17 cellular contexts compared by ENCODE assay signal in genomic region chr20:1471242-1471641, GRCh38. TPM values are rescaled to one million over a fixed set of nuclear protein-coding genes. Genes with fewer than 3 reads are reported as not detected.
DNase-seq lines count a peak whose midpoint lies in the region; ATAC-seq, FAIRE-seq and TF ChIP-seq lines count a peak whose summit lies in the region.
"Had no signal": no experiment of that assay in that cellular context is flagged by ENCODE, and none has a peak within 500 bp of the region (broad histone marks: within the 10 kb centered on the region; RNA-seq: fewer than 3 reads in every experiment).

No MANE protein-coding gene starts in this region.

- H3K9me2 ChIP-seq in HCT116 (ENCODE audit: insufficient read depth): no peaks in the 10 kb centered on the region

- H3K4me3 ChIP-seq in A549 (no peak overlapping the region), HCT116 (replicated peaks in 1 of 2; ENCODE audit: low read depth in 1 of 2, low read length in 2 of 2) (no peak overlapping the region), astrocyte (ENCODE audit: insufficient read depth, low read depth, low read length) (no peak overlapping the region)

- ATAC-seq in A549: no peak
- ATAC-seq in HCT116: no peak
- no peak for ATAC-seq in memory B cell (ENCODE audit: low read depth)
- no peak for ATAC-seq in Right ventricle myocardium inferior
- no peak for ATAC-seq in HG02571 (IDR thresholded peaks at IDR 0.05; ENCODE audit: unreplicated experiment)

- TF ChIP-seq POLR2A in A549 (IDR thresholded peaks at IDR 0.05; ENCODE audit: low read length) (no peak), HCT116 (IDR thresholded peaks at IDR 0.05; ENCODE audit: borderline replicate concordance, extremely low read depth, insufficient read depth, insufficient read length) (no peak), GM12891 (IDR thresholded peaks at IDR 0.05; ENCODE audit: low read depth, low read length) (no peak)

- no peak for TF ChIP-seq RAD21 in A549 (conservative IDR thresholded peaks at IDR 0.05 in 1 of 2, IDR thresholded peaks at IDR 0.05 in 1 of 2)
- TF ChIP-seq RAD21 in HCT116 (IDR thresholded peaks at IDR 0.05; ENCODE audit: low read depth): no peak

- H3K9ac ChIP-seq in HCT116 (ENCODE audit: low read length) (no peak overlapping the region), astrocyte (ENCODE audit: low read length) (peak overlapping the region; percentile 82)

- DNase-seq in A549 (ENCODE audit: low read depth in 1 of 2, low spot score in 1 of 2) (no peak), HCT116 (ENCODE audit: low read depth, low spot score) (no peak), astrocyte (ENCODE audit: low read depth) (no peak), memory B cell (ENCODE audit: low spot score in 2 of 2) (no peak), kidney tubule cell (ENCODE audit: low spot score) (no peak), GM12891 (ENCODE audit: insufficient read length, low spot score) (no peak), Right ventricle myocardium inferior (ENCODE audit: missing footprints) (no peak)
- DNase-seq: CD4-positive, alpha-beta T cell; DMS79 treated with DMSO at 0.1 percent for 48 hours; NCI-H1048; NCI-H345; NCI-H526 treated with DMSO at 0.1 percent for 48 hours; SHP77 had no signal

- WGBS in A549 (ENCODE audit: missing lambda C conversion rate): 87% methylated on average over 2 of the region's 2 CpGs

- no TSS peak for BruUV-seq in HCT116 (replicated peaks; lab: Mats Ljungman, UMichigan)

- no peaks in the 10 kb centered on the region for H3K27me3 ChIP-seq in HCT116 (ENCODE audit: insufficient read depth, low read length)
- no peaks in the 10 kb centered on the region for H3K27me3 ChIP-seq in astrocyte (ENCODE audit: insufficient read depth, low read length)

- no peaks in the 10 kb centered on the region for H3K36me3 Mint-ChIP-seq in astrocyte (ENCODE audit: low read depth, unreplicated experiment)
- H3K36me3 Mint-ChIP-seq in memory B cell: no peaks in the 10 kb centered on the region

- H3K4me1 ChIP-seq in A549 (peaks cover 36% of the 10 kb centered on the region), HCT116 (ENCODE audit: control insufficient read depth in 1 of 2, insufficient read depth in 2 of 2, low read length in 2 of 2) (peaks cover 3 to 33% of the 10 kb centered on the region in 2 experiments; a peak in 3 of 4 replicates), astrocyte (ENCODE audit: insufficient read depth, low read length) (peaks cover 21% of the 10 kb centered on the region)

- CTCF ChIA-PET in A549 (lab: Yijun Ruan, JAX): interaction anchor here (0.6 to 12.5 kb wide), 3 partner anchors 29 to 260 kb away, joined by 3 to 306 read pairs (median 4); no protein-coding TSS in a partner anchor
- CTCF ChIA-PET in HCT116 (lab: Charles Lee): no interaction called here

- TF ChIP-seq EP300 in A549 (IDR thresholded peaks at IDR 0.05): no peak

- H3K27ac ChIP-seq in A549: peak overlapping the region in 1 of 2 experiments; percentile 79; a peak in 3 of 6 replicates
- no peak overlapping the region for H3K27ac ChIP-seq in HCT116 (ENCODE audit: low read depth, low read length)
- peak overlapping the region; percentile 98 for H3K27ac ChIP-seq in astrocyte (ENCODE audit: low read depth, low read length)

- RAD21 ChIA-PET in HCT116 (lab: Charles Lee; ENCODE audit: low non-redundant PET in 1 of 2, low total read pairs in 2 of 2, uncharacterized antibody in 2 of 2, unreplicated experiment in 2 of 2): no interaction called here

- peaks cover 1% of the 10 kb centered on the region; the same call in 1 of the 2 replicates for H3K79me2 ChIP-seq in HCT116 (ENCODE audit: insufficient read depth, low read length)
- peaks cover 3% of the 10 kb centered on the region for H3K79me2 ChIP-seq in astrocyte (ENCODE audit: insufficient read depth, low read length)

- H3K9me3 ChIP-seq in A549 (no peaks in the 10 kb centered on the region), HCT116 (ENCODE audit: control insufficient read depth in 1 of 2, insufficient read depth in 1 of 2, low read depth in 1 of 2, low read length in 2 of 2) (no peaks in the 10 kb centered on the region), astrocyte (ENCODE audit: insufficient read depth, low read depth, low read length) (no peaks in the 10 kb centered on the region)

- FAIRE-seq in A549 (lab: Jason Lieb, UNC): no peak
- no peak for FAIRE-seq in astrocyte (lab: Jason Lieb, UNC)
- no peak for FAIRE-seq in GM12891 (lab: Jason Lieb, UNC)
- FAIRE-seq: A204.1, D721Med, G401.6 had no signal

- H4K20me1 ChIP-seq in HCT116 (ENCODE audit: insufficient read depth) (no peaks in the 10 kb centered on the region), astrocyte (ENCODE audit: insufficient read depth, low read length) (no peaks in the 10 kb centered on the region)

- H3K9me3 Mint-ChIP-seq in astrocyte (ENCODE audit: unreplicated experiment) (no peaks in the 10 kb centered on the region), memory B cell (no peaks in the 10 kb centered on the region)
- H3K9me3 Mint-ChIP-seq: CD4-positive, alpha-beta T cell had no signal

- H3K4me1 Mint-ChIP-seq in astrocyte (ENCODE audit: low read depth, unreplicated experiment) (peaks cover 31% of the 10 kb centered on the region), memory B cell (peaks cover 41% of the 10 kb centered on the region)

- H3K27ac Mint-ChIP-seq in astrocyte (ENCODE audit: unreplicated experiment) (no peak overlapping the region), memory B cell (peak overlapping the region; percentile 83)
- H3K27ac Mint-ChIP-seq: CD4-positive, alpha-beta T cell had no signal

- TF ChIP-seq CTCF in A549 (IDR thresholded peaks at IDR 0.05): no peak
- TF ChIP-seq CTCF in HCT116 (IDR thresholded peaks at IDR 0.05 in 2 of 3, conservative IDR thresholded peaks at IDR 0.05 in 1 of 3; ENCODE audit: borderline replicate concordance in 1 of 3, insufficient read depth in 1 of 3, low read depth in 2 of 3, low read length in 2 of 3): no peak
- TF ChIP-seq CTCF in astrocyte (IDR thresholded peaks at IDR 0.05; ENCODE audit: insufficient read depth, low read depth, low read length): no peak

- H3K4me2 ChIP-seq in A549 (peak overlapping the region; percentile 91; the same call in 2 of the 3 replicates), HCT116 (ENCODE audit: low read length) (no peak overlapping the region), astrocyte (ENCODE audit: low read length) (peak overlapping the region; percentile 81)

- H2AFZ ChIP-seq in HCT116 (ENCODE audit: low read depth, low read length, poor library complexity, severe bottlenecking): peak overlapping the region; percentile 70
- H2AFZ ChIP-seq in astrocyte (ENCODE audit: low read depth, low read length): no peak overlapping the region

- H3K4me3 Mint-ChIP-seq in astrocyte (ENCODE audit: unreplicated experiment) (no peak overlapping the region), memory B cell (no peak overlapping the region)
- H3K4me3 Mint-ChIP-seq: CD4-positive, alpha-beta T cell had no signal

- POLR2A ChIA-PET in A549 (lab: Yijun Ruan, JAX): no interaction called here
- POLR2A ChIA-PET in HCT116 (lab: Charles Lee): no interaction called here

- H3K27me3 Mint-ChIP-seq in astrocyte (ENCODE audit: low read depth, unreplicated experiment) (peaks cover 2% of the 10 kb centered on the region), memory B cell (peaks cover 3% of the 10 kb centered on the region)

- H3K36me3 ChIP-seq in HCT116 (ENCODE audit: control insufficient read depth in 1 of 2, insufficient read depth in 2 of 2, low read length in 2 of 2): no peaks in the 10 kb centered on the region
- no peaks in the 10 kb centered on the region for H3K36me3 ChIP-seq in astrocyte (ENCODE audit: insufficient read depth, low read length)

- intact Hi-C loops in HCT116 (cut with micrococcal nuclease) (loop anchor here (5.0 kb wide), 1 partner anchor 306 kb away; no protein-coding TSS in a partner anchor), Right ventricle myocardium inferior (cut with DNase I) (no loop called here)

TF ChIP-seq in A549, 52 proteins besides CTCF, POLR2A, EP300 and RAD21 (continues in another document):
- TF ChIP-seq JUN (IDR thresholded peaks at IDR 0.05) (no peak), HOXB13 (CRISPR knock-in tag; IDR thresholded peaks at IDR 0.05; ENCODE audit: low read depth) (no peak), BHLHE40 (IDR thresholded peaks at IDR 0.05; ENCODE audit: low read depth, low read length) (no peak), PHF8 (IDR thresholded peaks at IDR 0.05; ENCODE audit: borderline replicate concordance, low read depth) (no peak)

TF ChIP-seq in GM12891, 5 proteins besides CTCF, POLR2A, EP300 and RAD21:
- TF ChIP-seq POLR2AphosphoS5 (IDR thresholded peaks at IDR 0.05; ENCODE audit: low read depth, low read length) (no peak), TAF1 (IDR thresholded peaks at IDR 0.05; ENCODE audit: low read depth, low read length) (no peak), PAX5 (IDR thresholded peaks at IDR 0.05; ENCODE audit: insufficient read depth, low read length, severe bottlenecking) (no peak), SPI1 (IDR thresholded peaks at IDR 0.05; ENCODE audit: low read depth, low read length) (no peak), POU2F2 (IDR thresholded peaks at IDR 0.05; ENCODE audit: low read depth, low read length) (no peak)

RNA-seq across cellular contexts. Expression of gene NSFL1C, which starts 4.6 kb away (rescaled TPM):
- polyA plus RNA-seq in A549 (2011; rRNA removed) (53.2 and 56.6 TPM in 2 replicates), A549 (2017; fragmentation: RNase III; extraction: RNeasy Plus Mini Kit Qiagen cat#74134 plus additional on column Dnase treatment) (117 to 136 TPM (median 125 TPM) in 3 replicates)
- polyA plus RNA-seq in A549 (2012; cell fraction: cytosol; rRNA removed): 44.0 and 54.8 TPM in 2 replicates
- 46.1 and 64.4 TPM in 2 replicates for polyA plus RNA-seq in A549 (2012; cell fraction: nucleus; rRNA removed)
- polyA minus RNA-seq in A549 (2011; rRNA and poly(A)+ RNA removed): 32.6 and 45.7 TPM in 2 replicates
- total RNA-seq in HCT116 (2021; ENCODE audit: unreplicated experiment) (93.4 TPM), astrocyte (78.3 and 96.0 TPM in 2 replicates), Right ventricle myocardium inferior (51.6 TPM)
- polyA plus RNA-seq in HCT116 (2012): 63.5 and 78.6 TPM in 2 replicates
- 37.4 TPM for polyA plus RNA-seq in GM12891 (2012; ENCODE audit: low read depth, missing spikeins)

RNA-seq across cellular contexts. Expression of gene SIRPB2, which starts 20.0 kb away (rescaled TPM):
- polyA plus RNA-seq in A549 (2011; rRNA removed): not detected in 2 replicates
- polyA plus RNA-seq in A549 (2012; cell fraction: cytosol; rRNA removed): not detected in 2 replicates
- not detected in 2 replicates for polyA plus RNA-seq in A549 (2012; cell fraction: nucleus; rRNA removed)
- not detected in 3 replicates for polyA plus RNA-seq in A549 (2017; fragmentation: RNase III; extraction: RNeasy Plus Mini Kit Qiagen cat#74134 plus additional on column Dnase treatment)
- polyA minus RNA-seq in A549 (2011; rRNA and poly(A)+ RNA removed): not detected in 2 replicates
- total RNA-seq in HCT116 (2021; ENCODE audit: unreplicated experiment): not detected
- polyA plus RNA-seq in HCT116 (2012): not detected in 2 replicates
- not detected in 2 replicates for total RNA-seq in astrocyte
- polyA plus RNA-seq in GM12891 (2012; ENCODE audit: low read depth, missing spikeins): not detected
- 4.0 TPM for total RNA-seq in Right ventricle myocardium inferior
